In the genomic region with DNA sequence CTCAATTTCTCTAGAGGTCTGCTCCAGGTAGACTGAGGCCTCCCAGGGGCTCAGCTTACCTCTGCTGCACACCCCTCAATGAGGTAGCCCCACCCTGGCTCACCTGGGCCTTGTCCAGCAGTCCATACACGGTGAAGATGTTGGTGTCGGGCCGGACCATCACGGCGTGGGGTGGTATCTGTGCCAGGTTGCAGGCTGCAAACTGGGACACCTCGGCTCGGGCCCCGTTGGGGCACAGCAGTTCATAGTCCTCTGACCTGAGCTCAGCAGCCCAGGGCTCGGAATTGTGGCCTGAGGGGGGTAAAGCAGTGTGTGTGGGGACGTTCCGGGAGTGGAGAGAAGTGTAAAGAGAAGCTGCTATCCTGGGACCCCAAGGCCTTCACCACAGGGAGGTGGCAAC, we compare ENCODE assay signal across 21 cellular contexts.
"Had no signal": no experiment of that assay in that cellular context is flagged by ENCODE, and none has a peak within 500 bp of the region (broad histone marks: within the 10 kb centered on the region; RNA-seq: fewer than 3 reads in every experiment).

No MANE protein-coding gene starts in this region.

- H3K9me3 ChIP-seq: lower lobe of right lung, psoas muscle, stomach, thoracic aorta, transverse colon had no signal

- ATAC-seq: effector memory CD8-positive, alpha-beta T cell; foreskin keratinocyte; left lobe of liver; lower lobe of right lung; natural killer cell treated with Interleukin-12 subunit alpha and Interleukin-12 subunit beta and Interleukin-15 and Interleukin-18, amount 100 ng/mL, for 72 hours; psoas muscle; sciatic nerve had no signal

- H3K27ac Mint-ChIP-seq: effector memory CD8-positive, alpha-beta T cell; memory B cell; mesothelial cell of epicardium; natural killer cell treated with Interleukin-12 subunit alpha and Interleukin-12 subunit beta and Interleukin-15 and Interleukin-18, amount 100 ng/mL, for 72 hours; neural progenitor cell had no signal

- H3K4me3 ChIP-seq: lower lobe of right lung, neural progenitor cell, psoas muscle, stomach, thoracic aorta, transverse colon had no signal

- H3K9me3 Mint-ChIP-seq: central memory CD8-positive, alpha-beta T cell; effector memory CD8-positive, alpha-beta T cell; memory B cell; mesothelial cell of epicardium; natural killer cell treated with Interleukin-12 subunit alpha and Interleukin-12 subunit beta and Interleukin-15 and Interleukin-18, amount 100 ng/mL, for 72 hours; neural progenitor cell had no signal

- H3K36me3 ChIP-seq: lower lobe of right lung, neural progenitor cell, stomach, thoracic aorta, transverse colon had no signal

- DNase-seq: effector memory CD8-positive, alpha-beta T cell; foreskin keratinocyte; kidney glomerular epithelial cell; lower lobe of right lung; occipital lobe; retina; stimulated activated CD4-positive, alpha-beta T cell treated with anti-CD3 and anti-CD28 coated beads, Interleukin-2, amount 100 ng/mL, for 24 hours; stimulated activated CD4-positive, alpha-beta T cell treated with anti-CD3 and anti-CD28 coated beads, Interleukin-4, amount 100 ng/mL, for 4 hours; stimulated activated naive CD4-positive, alpha-beta T cell; stomach; substantia nigra; transverse colon had no signal

- H3K36me3 Mint-ChIP-seq: memory B cell; natural killer cell treated with Interleukin-12 subunit alpha and Interleukin-12 subunit beta and Interleukin-15 and Interleukin-18, amount 100 ng/mL, for 72 hours had no signal

- H3K4me3 Mint-ChIP-seq: central memory CD8-positive, alpha-beta T cell; effector memory CD8-positive, alpha-beta T cell; memory B cell; mesothelial cell of epicardium; natural killer cell treated with Interleukin-12 subunit alpha and Interleukin-12 subunit beta and Interleukin-15 and Interleukin-18, amount 100 ng/mL, for 72 hours; neural progenitor cell had no signal

- H3K4me1 ChIP-seq: foreskin keratinocyte, psoas muscle had no signal

- H3K27me3 Mint-ChIP-seq: central memory CD8-positive, alpha-beta T cell; effector memory CD8-positive, alpha-beta T cell; natural killer cell treated with Interleukin-12 subunit alpha and Interleukin-12 subunit beta and Interleukin-15 and Interleukin-18, amount 100 ng/mL, for 72 hours had no signal

- H3K4me1 Mint-ChIP-seq: central memory CD8-positive, alpha-beta T cell had no signal
